In the genomic region with DNA sequence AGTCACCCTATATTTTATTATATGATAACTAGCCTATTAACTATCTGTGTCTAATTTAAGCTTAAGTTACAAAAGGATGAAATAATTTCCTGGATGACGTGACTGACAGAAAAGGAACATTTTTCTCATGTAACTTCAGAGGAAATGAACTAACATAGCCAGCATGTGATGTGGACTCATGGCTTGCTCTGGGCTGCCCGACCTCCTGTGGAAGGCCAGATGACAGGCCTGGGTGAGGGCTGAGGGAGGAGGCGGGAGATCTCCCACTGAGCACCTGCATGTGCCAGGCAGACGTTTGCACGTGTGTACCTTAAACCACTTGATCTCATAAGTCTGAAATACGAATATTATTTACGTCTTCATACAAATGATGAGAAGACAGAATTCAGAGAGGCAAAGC, we compare ENCODE assay signal across 13 cellular contexts.
DNase-seq lines count a peak whose midpoint lies in the region; ATAC-seq and TF ChIP-seq lines count a peak whose summit lies in the region.
"Had no signal": no experiment of that assay in that cellular context is flagged by ENCODE, and none has a peak within 500 bp of the region (broad histone marks: within the 10 kb centered on the region; RNA-seq: fewer than 3 reads in every experiment).

No MANE protein-coding gene starts in this region.

- no peaks in the 10 kb centered on the region for H3K9me3 ChIP-seq in left lung
- H3K9me3 ChIP-seq in thoracic aorta = no peaks in the 10 kb centered on the region

- ATAC-seq in left lung (peak; percentile 82), thoracic aorta (ENCODE audit: insufficient number of reproducible peaks, low FRiP score, low read depth) (peak; percentile 42)

- DNase-seq in HFFc6 (peak; percentile 67), left lung (peak in 1 of 2 donors; percentile 61), thoracic aorta (ENCODE audit: low spot score) (no peak), hypothalamus (lab: John Stamatoyannopoulos, UW) (no peak), SKM-1 (lab: John Stamatoyannopoulos, UW; ENCODE audit: unreplicated experiment) (no peak), NOMO-1 (lab: John Stamatoyannopoulos, UW; ENCODE audit: unreplicated experiment in 2 of 2) (no peak)
- DNase-seq in stimulated activated CD4-positive, alpha-beta T cell treated with anti-CD3 and anti-CD28 coated beads, Interleukin-15, amount 100 ng/mL, for 24 hours = no peak
- DNase-seq: activated CD4-positive, alpha-beta T cell treated with anti-CD3 and anti-CD28 coated beads, Interleukin-2, amount 50 U/mL, for 48 hours; activated naive CD4-positive, alpha-beta T cell treated with Interleukin-2 at 50 U/mL for 16 hours; effector memory CD4-positive, alpha-beta T cell; NCI-H1105; T-helper 1 cell had no signal

- H3K4me3 Mint-ChIP-seq in HFFc6 = peak overlapping the region; percentile 70
- H3K4me3 Mint-ChIP-seq in dendritic cell treated with granulocyte-macrophage colony-stimulating factor and Interleukin-4, amounts not matched to agents 40 ng/mL and 50 ng/mL, for 4 days = no peak overlapping the region

- H3K27me3 ChIP-seq in left lung (no peaks in the 10 kb centered on the region), thoracic aorta (replicated peaks; ENCODE audit: insufficient read depth) (no peaks in the 10 kb centered on the region)

- H3K4me1 ChIP-seq in left lung (no peaks in the 10 kb centered on the region), thoracic aorta (ENCODE audit: control insufficient read depth in 1 of 2, low read depth in 2 of 2) (peaks cover 17 to 38% of the 10 kb centered on the region in 2 donors)

- H3K4me1 Mint-ChIP-seq in HFFc6 (ENCODE audit: low read depth) = peaks cover 53% of the 10 kb centered on the region
- peaks cover 35% of the 10 kb centered on the region for H3K4me1 Mint-ChIP-seq in dendritic cell treated with granulocyte-macrophage colony-stimulating factor and Interleukin-4, amounts not matched to agents 40 ng/mL and 50 ng/mL, for 4 days (ENCODE audit: low read depth)

- TF ChIP-seq CTCF in HFFc6 (IDR thresholded peaks at IDR 0.05) = no peak
- no peak for TF ChIP-seq CTCF in left lung (IDR thresholded peaks at IDR 0.05)
- TF ChIP-seq CTCF in thoracic aorta (IDR thresholded peaks at IDR 0.05) = no peak

- H3K9me3 Mint-ChIP-seq in HFFc6 = no peaks in the 10 kb centered on the region
- no peaks in the 10 kb centered on the region for H3K9me3 Mint-ChIP-seq in dendritic cell treated with granulocyte-macrophage colony-stimulating factor and Interleukin-4, amounts not matched to agents 40 ng/mL and 50 ng/mL, for 4 days

- intact Hi-C loops in dendritic cell treated with granulocyte-macrophage colony-stimulating factor and Interleukin-4, amounts not matched to agents 40 ng/mL and 50 ng/mL, for 4 days (cut with micrococcal nuclease) = no loop called here
- intact Hi-C loops in left lung (cut with DNase I) = no loop called here

- H3K4me3 ChIP-seq in left lung (no peak overlapping the region), thoracic aorta (no peak overlapping the region)

- H3K36me3 ChIP-seq in left lung (peaks cover 0 to 86% of the 10 kb centered on the region in 2 donors), thoracic aorta (peaks cover 23% of the 10 kb centered on the region)

- H3K27ac Mint-ChIP-seq in HFFc6 = peak overlapping the region; percentile 94
- H3K27ac Mint-ChIP-seq in dendritic cell treated with granulocyte-macrophage colony-stimulating factor and Interleukin-4, amounts not matched to agents 40 ng/mL and 50 ng/mL, for 4 days = peak overlapping the region; percentile 82

- H3K27ac ChIP-seq in left lung (peak overlapping the region; percentile 19 to 62), thoracic aorta (peak overlapping the region; percentile 55 to 81)

- H3K36me3 Mint-ChIP-seq in HFFc6 (ENCODE audit: low read depth) = peaks cover 63% of the 10 kb centered on the region
- H3K36me3 Mint-ChIP-seq in dendritic cell treated with granulocyte-macrophage colony-stimulating factor and Interleukin-4, amounts not matched to agents 40 ng/mL and 50 ng/mL, for 4 days (ENCODE audit: low read depth) = no peaks in the 10 kb centered on the region

- no peaks in the 10 kb centered on the region for H3K27me3 Mint-ChIP-seq in HFFc6 (ENCODE audit: insufficient read depth)
- no peaks in the 10 kb centered on the region for H3K27me3 Mint-ChIP-seq in dendritic cell treated with granulocyte-macrophage colony-stimulating factor and Interleukin-4, amounts not matched to agents 40 ng/mL and 50 ng/mL, for 4 days
